17 cellular contexts compared by ENCODE assay signal in genomic region chr11:134145715-134146114, GRCh38.
"Had no signal": no experiment of that assay in that cellular context is flagged by ENCODE, and none has a peak within 500 bp of the region (broad histone marks: within the 10 kb centered on the region; RNA-seq: fewer than 3 reads in every experiment).

No MANE protein-coding gene starts in this region.

- H3K4me3 Mint-ChIP-seq: activated naive CD8-positive, alpha-beta T cell treated with anti-CD3 and anti-CD28 coated beads, Interleukin-2, amount 10 ng/mL, durations not matched to agents 7 days and 5 days; naive thymus-derived CD4-positive, alpha-beta T cell; stimulated activated naive CD8-positive, alpha-beta T cell treated with anti-CD3 and anti-CD28 coated beads, Interleukin-15, Interleukin-2, amounts not matched to agents 100 ng/mL and 50 ng/mL, for 24 hours had no signal

- ATAC-seq: foreskin keratinocyte; naive thymus-derived CD4-positive, alpha-beta T cell; sciatic nerve had no signal

- H3K27ac Mint-ChIP-seq: activated naive CD8-positive, alpha-beta T cell treated with anti-CD3 and anti-CD28 coated beads, Interleukin-2, amount 10 ng/mL, durations not matched to agents 7 days and 5 days; stimulated activated naive CD8-positive, alpha-beta T cell treated with anti-CD3 and anti-CD28 coated beads, Interleukin-15, Interleukin-2, amounts not matched to agents 100 ng/mL and 50 ng/mL, for 24 hours had no signal

- H3K9me3 Mint-ChIP-seq: activated naive CD8-positive, alpha-beta T cell treated with anti-CD3 and anti-CD28 coated beads, Interleukin-2, amount 10 ng/mL, durations not matched to agents 7 days and 5 days; stimulated activated naive CD8-positive, alpha-beta T cell treated with anti-CD3 and anti-CD28 coated beads, Interleukin-15, Interleukin-2, amounts not matched to agents 100 ng/mL and 50 ng/mL, for 24 hours had no signal

- DNase-seq: activated CD4-positive, alpha-beta T cell treated with anti-CD3 and anti-CD28 coated beads, Interleukin-2, amount 50 U/mL, for 1 hour; activated CD8-positive, alpha-beta memory T cell treated with anti-CD3 and anti-CD28 coated beads for 24 hours; activated gamma-delta T cell treated with Interleukin-2 at 50 U/mL for 16 hours; activated naive CD8-positive, alpha-beta T cell treated with anti-CD3 and anti-CD28 coated beads, Interleukin-2, amount 10 ng/mL, durations not matched to agents 7 days and 5 days; anterior cingulate cortex; cerebellar nuclear complex; effector CD8-positive, alpha-beta T cell; foreskin keratinocyte; glutamatergic neuron; hypothalamus; kidney; left ventricle myocardium inferior; naive thymus-derived CD4-positive, alpha-beta T cell; ovary; trophoblast cell had no signal

- H3K27me3 Mint-ChIP-seq: activated naive CD8-positive, alpha-beta T cell treated with anti-CD3 and anti-CD28 coated beads, Interleukin-2, amount 10 ng/mL, durations not matched to agents 7 days and 5 days; naive thymus-derived CD4-positive, alpha-beta T cell; stimulated activated naive CD8-positive, alpha-beta T cell treated with anti-CD3 and anti-CD28 coated beads, Interleukin-15, Interleukin-2, amounts not matched to agents 100 ng/mL and 50 ng/mL, for 24 hours had no signal
